In genomic region chr4:169027663-169028062, GRCh38 we compare ENCODE assay signal across 7 cellular contexts.
"Had no signal": no experiment of that assay in that cellular context is flagged by ENCODE, and none has a peak within 500 bp of the region (broad histone marks: within the 10 kb centered on the region; RNA-seq: fewer than 3 reads in every experiment).

No MANE protein-coding gene starts in this region.

- FAIRE-seq: HepG2, HTR-8/SVneo, K562 had no signal

- H3K4me3 ChIP-seq: K562 had no signal

- H3K27ac ChIP-seq: HL-60 had no signal

- H3K4me3 Mint-ChIP-seq: IgD-negative memory B cell had no signal

- ATAC-seq: HepG2, K562 had no signal

- DNase-seq: IMR-90, KBM-7 had no signal

- H3K9me3 Mint-ChIP-seq: IgD-negative memory B cell had no signal

- H3K36me3 Mint-ChIP-seq: IgD-negative memory B cell had no signal

- H3K27ac Mint-ChIP-seq: IgD-negative memory B cell had no signal

- H3K4me1 Mint-ChIP-seq: IgD-negative memory B cell had no signal
